20 cellular contexts compared by ENCODE assay signal in genomic region chr7:51352174-51353145, GRCh38. TPM values are rescaled to one million over a fixed set of nuclear protein-coding genes. Genes with fewer than 3 reads are reported as not detected.
A peak's percentile ranks its signal among the peaks of the same experiment; 100 is the strongest.
DNase-seq lines count a peak whose midpoint lies in the region; ATAC-seq and TF ChIP-seq lines count a peak whose summit lies in the region.
"Had no signal": no experiment of that assay in that cellular context is flagged by ENCODE, and none has a peak within 500 bp of the region (broad histone marks: within the 10 kb centered on the region; RNA-seq: fewer than 3 reads in every experiment).

No MANE protein-coding gene starts in this region.

- TF ChIP-seq CTCF in 22Rv1 (IDR thresholded peaks at IDR 0.05), result peak; percentile 23; the same call in 1 of the 2 replicates
- TF ChIP-seq CTCF in C4-2B (conservative IDR thresholded peaks at IDR 0.05), result no peak; the same call in 1 of the 2 replicates
- peak; percentile 18 for TF ChIP-seq CTCF in glutamatergic neuron (IDR thresholded peaks at IDR 0.05; ENCODE audit: partially characterized antibody, unreplicated experiment)
- no peak for TF ChIP-seq CTCF in progenitor cell of endocrine pancreas (IDR thresholded peaks at IDR 0.05; ENCODE audit: unreplicated experiment)

- H3K27ac Mint-ChIP-seq in glutamatergic neuron (ENCODE audit: unreplicated experiment) (no peak overlapping the region), progenitor cell of endocrine pancreas (no peak overlapping the region)
- H3K27ac Mint-ChIP-seq: activated CD4-positive, alpha-beta T cell treated with anti-CD3 and anti-CD28 coated beads for 36 hours; naive thymus-derived CD4-positive, alpha-beta T cell; stimulated activated memory B cell treated with anti-CD40 and anti-IgM and Interleukin-4, amounts not matched to agents 10 μg/mL and 1 μg/mL and 100 μg/mL, for 72 hours; T-helper 2 cell treated with Interferon-gamma antibody and Interleukin-4, amounts not matched to agents 5 μg/mL and 100 μg/mL, for 36 hours had no signal

- DNase-seq in NCI-H69 (lab: John Stamatoyannopoulos, UW) (peak; percentile 51), glutamatergic neuron (no peak), progenitor cell of endocrine pancreas (ENCODE audit: low spot score, unreplicated experiment) (no peak), ureter (ENCODE audit: low spot score) (no peak), NCI-H446 treated with DMSO at 0.1 percent for 48 hours (lab: John Stamatoyannopoulos, UW) (no peak)
- DNase-seq: activated CD4-positive, alpha-beta T cell treated with anti-CD3 and anti-CD28 coated beads for 36 hours; activated gamma-delta T cell treated with Interleukin-2 at 50 U/mL for 16 hours; foreskin fibroblast; KG1; naive thymus-derived CD4-positive, alpha-beta T cell; NCI-H1092 treated with DMSO at 0.1 percent for 48 hours; NCI-H345; psoas muscle; SJCRH30 had no signal

- H3K36me3 Mint-ChIP-seq in glutamatergic neuron (ENCODE audit: unreplicated experiment) (peaks cover 5% of the 10 kb centered on the region), progenitor cell of endocrine pancreas (ENCODE audit: insufficient read depth) (no peaks in the 10 kb centered on the region)
- H3K36me3 Mint-ChIP-seq: naive thymus-derived CD4-positive, alpha-beta T cell; stimulated activated memory B cell treated with anti-CD40 and anti-IgM and Interleukin-4, amounts not matched to agents 10 μg/mL and 1 μg/mL and 100 μg/mL, for 72 hours had no signal

- H3K27ac ChIP-seq in 22Rv1 (no peak overlapping the region), C4-2B (peak overlapping the region; percentile 86; the same call in 1 of the 2 replicates)
- H3K27ac ChIP-seq: psoas muscle, SJCRH30 had no signal

- no peaks in the 10 kb centered on the region for H3K4me1 Mint-ChIP-seq in glutamatergic neuron (ENCODE audit: low read depth, unreplicated experiment)
- peaks cover 6% of the 10 kb centered on the region for H3K4me1 Mint-ChIP-seq in progenitor cell of endocrine pancreas (ENCODE audit: low read depth)
- H3K4me1 Mint-ChIP-seq: activated CD4-positive, alpha-beta T cell treated with anti-CD3 and anti-CD28 coated beads for 36 hours; stimulated activated memory B cell treated with anti-CD40 and anti-IgM and Interleukin-4, amounts not matched to agents 10 μg/mL and 1 μg/mL and 100 μg/mL, for 72 hours had no signal

- peaks cover 1% of the 10 kb centered on the region for H3K27me3 Mint-ChIP-seq in glutamatergic neuron (ENCODE audit: unreplicated experiment)
- H3K27me3 Mint-ChIP-seq in progenitor cell of endocrine pancreas, result peaks cover 3% of the 10 kb centered on the region
- H3K27me3 Mint-ChIP-seq: activated CD4-positive, alpha-beta T cell treated with anti-CD3 and anti-CD28 coated beads for 36 hours; naive thymus-derived CD4-positive, alpha-beta T cell; stimulated activated memory B cell treated with anti-CD40 and anti-IgM and Interleukin-4, amounts not matched to agents 10 μg/mL and 1 μg/mL and 100 μg/mL, for 72 hours had no signal

- no peak for ATAC-seq in HG02588 (IDR thresholded peaks at IDR 0.05; ENCODE audit: unreplicated experiment)
- ATAC-seq: activated CD4-positive, alpha-beta T cell treated with anti-CD3 and anti-CD28 coated beads for 36 hours; naive thymus-derived CD4-positive, alpha-beta T cell; stimulated activated memory B cell treated with anti-CD40 and anti-IgM and Interleukin-4, amounts not matched to agents 10 μg/mL and 1 μg/mL and 100 μg/mL, for 72 hours had no signal

- H3K4me3 Mint-ChIP-seq in glutamatergic neuron (ENCODE audit: unreplicated experiment) (no peak overlapping the region), progenitor cell of endocrine pancreas (ENCODE audit: low read depth) (no peak overlapping the region)
- H3K4me3 Mint-ChIP-seq: activated CD4-positive, alpha-beta T cell treated with anti-CD3 and anti-CD28 coated beads for 36 hours; naive thymus-derived CD4-positive, alpha-beta T cell; stimulated activated memory B cell treated with anti-CD40 and anti-IgM and Interleukin-4, amounts not matched to agents 10 μg/mL and 1 μg/mL and 100 μg/mL, for 72 hours; T-helper 2 cell treated with Interferon-gamma antibody and Interleukin-4, amounts not matched to agents 5 μg/mL and 100 μg/mL, for 36 hours had no signal

- H3K9me3 Mint-ChIP-seq in glutamatergic neuron (ENCODE audit: unreplicated experiment), result no peaks in the 10 kb centered on the region
- no peaks in the 10 kb centered on the region for H3K9me3 Mint-ChIP-seq in progenitor cell of endocrine pancreas (ENCODE audit: low read depth)
- H3K9me3 Mint-ChIP-seq: stimulated activated memory B cell treated with anti-CD40 and anti-IgM and Interleukin-4, amounts not matched to agents 10 μg/mL and 1 μg/mL and 100 μg/mL, for 72 hours; T-helper 2 cell treated with Interferon-gamma antibody and Interleukin-4, amounts not matched to agents 5 μg/mL and 100 μg/mL, for 36 hours had no signal

RNA-seq across cellular contexts. Expression of gene COBL, which starts 35.9 kb away (rescaled TPM):
- 3.3 TPM for total RNA-seq in glutamatergic neuron (ENCODE audit: unreplicated experiment)
- 19.8 and 21.3 TPM in 2 replicates for total RNA-seq in progenitor cell of endocrine pancreas
- 1.3 TPM for total RNA-seq in ureter
- total RNA-seq: activated CD4-positive, alpha-beta T cell treated with anti-CD3 and anti-CD28 coated beads for 36 hours; OCI-LY7 had no signal

Comparison
In these comparisons a context has a peak if more than half of its experiments do, and no peak if none do; other contexts are left out.
1. CTCF ChIP-seq: peak in 22Rv1 (single experiment) and glutamatergic neuron (single experiment); none in C4-2B (single experiment) and progenitor cell of endocrine pancreas (single experiment).